In genomic region chr6:69026243-69026642, GRCh38 we compare ENCODE assay signal across 1 cellular context.
TF ChIP-seq lines count a peak whose summit lies in the region.

No MANE protein-coding gene starts in this region.

TF ChIP-seq in H1, 55 proteins besides CTCF, POLR2A, EP300 and RAD21:
- TF ChIP-seq RFX5 (IDR thresholded peaks at IDR 0.05; ENCODE audit: borderline replicate concordance, low read depth, low read length) (no peak), SAP30 (IDR thresholded peaks at IDR 0.05; ENCODE audit: insufficient read depth, insufficient replicate concordance, low read length) (no peak), SIN3A (conservative IDR thresholded peaks at IDR 0.05 in 1 of 2, IDR thresholded peaks at IDR 0.05 in 1 of 2; ENCODE audit: low read depth in 1 of 2, low read length in 2 of 2) (no peak), CEBPB (IDR thresholded peaks at IDR 0.05; ENCODE audit: low read depth, low read length) (no peak), CHD1 (IDR thresholded peaks at IDR 0.05; ENCODE audit: low read depth, low read length) (no peak), FOSL1 (IDR thresholded peaks at IDR 0.05; ENCODE audit: insufficient read depth, low read depth, low read length) (no peak), TCF12 (IDR thresholded peaks at IDR 0.05; ENCODE audit: low read depth, low read length) (no peak), JUN (IDR thresholded peaks at IDR 0.05; ENCODE audit: low read depth, low read length) (no peak), MAFK (IDR thresholded peaks at IDR 0.05; ENCODE audit: low read depth, low read length) (no peak), NRF1 (IDR thresholded peaks at IDR 0.05; ENCODE audit: low read depth, low read length) (no peak), BACH1 (IDR thresholded peaks at IDR 0.05; ENCODE audit: low read length) (no peak), RNF2 (IDR thresholded peaks at IDR 0.05; ENCODE audit: borderline replicate concordance, low read depth, low read length, missing control alignments, poor library complexity, severe bottlenecking) (no peak), TAF1 (IDR thresholded peaks at IDR 0.05; ENCODE audit: low read depth, low read length) (no peak), EGR1 (IDR thresholded peaks at IDR 0.05; ENCODE audit: borderline replicate concordance, low read depth, low read length) (no peak), SP2 (IDR thresholded peaks at IDR 0.05; ENCODE audit: low read length) (no peak)
